In genomic region chr1:91846007-91846620, GRCh38 we compare ENCODE assay signal across 8 cellular contexts. TPM values are rescaled to one million over a fixed set of nuclear protein-coding genes. Genes with fewer than 3 reads are reported as not detected.
DNase-seq lines count a peak whose midpoint lies in the region; ATAC-seq and TF ChIP-seq lines count a peak whose summit lies in the region.

No MANE protein-coding gene starts in this region.

- H3K4me1 ChIP-seq in SJSA1 (replicated peaks) (peaks cover 36% of the 10 kb centered on the region), right cardiac atrium (ENCODE audit: control insufficient read depth, insufficient read depth, low read length) (peaks cover 13% of the 10 kb centered on the region), thyroid gland (peaks cover 9 to 32% of the 10 kb centered on the region in 2 donors)

- 0 out of 2 replicates have a peak, but pooled peaks cover 4% of the 10 kb centered on the region for H3K9me3 ChIP-seq in SJSA1 (replicated peaks)
- H3K9me3 ChIP-seq in right cardiac atrium (ENCODE audit: control insufficient read depth, low read length) = no peaks in the 10 kb centered on the region
- H3K9me3 ChIP-seq in thyroid gland = no peaks in the 10 kb centered on the region

- peak overlapping the region; percentile 55; the same call in 1 of the 2 replicates for H3K27ac ChIP-seq in SJSA1
- H3K27ac ChIP-seq in right cardiac atrium (ENCODE audit: low read length) = peak overlapping the region; percentile 86
- peak overlapping the region; percentile 4 to 76 (median 68) for H3K27ac ChIP-seq in thyroid gland

- H3K27me3 ChIP-seq in SJSA1 (replicated peaks) (no peaks in the 10 kb centered on the region), right cardiac atrium (ENCODE audit: control insufficient read depth, insufficient read depth) (no peaks in the 10 kb centered on the region), thyroid gland (no peaks in the 10 kb centered on the region)

- H3K4me3 ChIP-seq in SJSA1 (no peak overlapping the region), right cardiac atrium (ENCODE audit: low read length) (no peak overlapping the region), thyroid gland (replicated peaks in 1 of 3) (no peak overlapping the region)

- H3K36me3 ChIP-seq in SJSA1 (no peaks in the 10 kb centered on the region), thyroid gland (no peaks in the 10 kb centered on the region)

- intact Hi-C loops in right cardiac atrium (cut with DNase I) = loop anchor here in 1 of 4 donors (5.0 kb wide), 1 partner anchor 36 kb away; no protein-coding TSS in a partner anchor
- intact Hi-C loops in thyroid gland (cut with DNase I) = no loop called here

- no peak for TF ChIP-seq CTCF in thyroid gland (IDR thresholded peaks at IDR 0.05)

- TF ChIP-seq POLR2A in thyroid gland (IDR thresholded peaks at IDR 0.05) = no peak

- ATAC-seq in right cardiac atrium (peak; percentile 77 to 83), HG03196 (IDR thresholded peaks at IDR 0.05; ENCODE audit: unreplicated experiment) (no peak), GM18909 (IDR thresholded peaks at IDR 0.05; ENCODE audit: poor library complexity, unreplicated experiment) (no peak)

- DNase-seq in NOMO-1 treated with DMSO at 0.1 percent for 48 hours (lab: John Stamatoyannopoulos, UW; ENCODE audit: unreplicated experiment) (peak; percentile 31), NOMO-1 treated with dmso at 0.1 percent for 144 hours (lab: John Stamatoyannopoulos, UW; ENCODE audit: unreplicated experiment) (no peak), SJSA1 (ENCODE audit: low read depth in 1 of 2, low spot score in 2 of 2) (peak; percentile 78 to 82), right cardiac atrium (peak in 2 of 3 donors; percentile 39 to 64), thyroid gland (peak; percentile 71 to 72)
- no peak for DNase-seq in NK-92 treated with Interleukin-12 subunit alpha and Interleukin-12 subunit beta, amount 100 ng/mL, for 24 hours (lab: John Stamatoyannopoulos, UW)

- 18% methylated on average over 6 of the region's 6 CpGs for WGBS in right cardiac atrium
- 25 to 27% methylated on average over 6 of the region's 6 CpGs for WGBS in thyroid gland, 2 donors

RNA-seq across cellular contexts. Expression of gene TGFBR3, which starts 39.8 kb away (rescaled TPM):
- total RNA-seq in SJSA1 (2014; rRNA removed; shearing (Covaris generic)) = 8.8 and 15.2 TPM in 2 replicates
- total RNA-seq in right cardiac atrium (10 to 100 TPM; 36.4 to 52.4 (median 39.2) TPM), thyroid gland (100 to 1,000 TPM in 2 of 4 donors, 10 to 100 TPM in 2; 37.2 to 223 (median 106) TPM)
- 14.5 TPM for polyA plus RNA-seq in right cardiac atrium

Comparison
In these comparisons a context has a peak if more than half of its experiments do, and no peak if none do; other contexts are left out.
1. DNase-seq: peak in NOMO-1 treated with DMSO at 0.1 percent for 48 hours (single experiment), SJSA1 (2 of 2), right cardiac atrium (2 of 3) and thyroid gland (2 of 2); none in NOMO-1 treated with dmso at 0.1 percent for 144 hours (single experiment) and NK-92 treated with Interleukin-12 subunit alpha and Interleukin-12 subunit beta, amount 100 ng/mL, for 24 hours (single experiment).
2. ATAC-seq: peak in right cardiac atrium (2 of 2); none in HG03196 (single experiment) and GM18909 (single experiment).
3. Peak in every context shown above with its lines, with median percentiles within 50 percentile points of each other: H3K27ac ChIP-seq.